In genomic region chr1:228697209-228698016, GRCh38 we compare ENCODE assay signal across 9 cellular contexts. TPM values are rescaled to one million over a fixed set of nuclear protein-coding genes. Genes with fewer than 3 reads are reported as not detected.
DNase-seq lines count a peak whose midpoint lies in the region; ATAC-seq, FAIRE-seq and TF ChIP-seq lines count a peak whose summit lies in the region.
"Had no signal": no experiment of that assay in that cellular context is flagged by ENCODE, and none has a peak within 500 bp of the region (broad histone marks: within the 10 kb centered on the region; RNA-seq: fewer than 3 reads in every experiment).

No MANE protein-coding gene starts in this region.

- TF ChIP-seq CTCF in Calu3 (IDR thresholded peaks at IDR 0.05; ENCODE audit: unreplicated experiment) (no peak), choroid plexus epithelial cell (conservative IDR thresholded peaks at IDR 0.05; ENCODE audit: low read depth, low read length) (no peak)

- H3K36me3 Mint-ChIP-seq in Calu3 (ENCODE audit: insufficient read depth, unreplicated experiment): no peaks in the 10 kb centered on the region

- DNase-seq in Calu3 (peak; percentile 46), NCI-H1694 (lab: John Stamatoyannopoulos, UW) (peak; percentile 39), choroid plexus epithelial cell (ENCODE audit: low read depth) (peak; percentile 95), myocyte (ENCODE audit: low read depth) (peak; percentile 72), GM19239 (ENCODE audit: insufficient read length, low spot score) (no peak), T-helper 1 cell (no peak)
- no peak for DNase-seq in stimulated activated naive CD4-positive, alpha-beta T cell (lab: John Stamatoyannopoulos, UW)

- no peak overlapping the region for H3K27ac Mint-ChIP-seq in Calu3 (ENCODE audit: unreplicated experiment)

- BruUV-seq in Calu3 (replicated peaks; lab: Mats Ljungman, UMichigan): no TSS peak

- intact Hi-C loops in Calu3 (cut with micrococcal nuclease; ENCODE audit: unreplicated experiment): no loop called here

- H3K4me1 Mint-ChIP-seq in Calu3 (ENCODE audit: low read depth, unreplicated experiment): peaks cover 27% of the 10 kb centered on the region

- no peaks in the 10 kb centered on the region for H3K27me3 Mint-ChIP-seq in Calu3 (ENCODE audit: unreplicated experiment)

- ATAC-seq in HG02981 (IDR thresholded peaks at IDR 0.05; ENCODE audit: unreplicated experiment): no peak

- FAIRE-seq in GM19239 (lab: Jason Lieb, UNC): no peak

- H3K9me3 Mint-ChIP-seq in Calu3 (ENCODE audit: low read depth, unreplicated experiment): no peaks in the 10 kb centered on the region

- CTCF ChIA-PET in Calu3 (lab: Charles Lee): interaction anchor here (1.0 to 1.4 kb wide), 2 partner anchors 17 to 557 kb away, joined by 3 to 7 read pairs; no protein-coding TSS in a partner anchor

- no peak overlapping the region for H3K4me3 Mint-ChIP-seq in Calu3 (ENCODE audit: low read depth, unreplicated experiment)

- no peak overlapping the region for H3K4me3 ChIP-seq in choroid plexus epithelial cell (ENCODE audit: low read depth, low read length)
- H3K4me3 ChIP-seq: SJSA1 had no signal

RNA-seq across cellular contexts. Expression of gene RHOU, which starts 37.9 kb away (rescaled TPM):
- total RNA-seq in Calu3 (2022) (6.5 and 8.2 TPM in 2 replicates), myocyte (0.10 and 0.43 TPM in 2 replicates)
- polyA plus RNA-seq in myocyte (2012): 0.21 TPM

Comparison
In these comparisons a context has a peak if more than half of its experiments do, and no peak if none do; other contexts are left out.
1. DNase-seq: peak in Calu3 (single experiment), NCI-H1694 (single experiment), choroid plexus epithelial cell (single experiment) and myocyte (single experiment); none in GM19239 (single experiment), T-helper 1 cell (0 of 5) and stimulated activated naive CD4-positive, alpha-beta T cell (0 of 6).